Comparison of ENCODE assay signal across 22 cellular contexts in genomic region chr1:36752431-36752830, GRCh38.
"Had no signal": no experiment of that assay in that cellular context is flagged by ENCODE, and none has a peak within 500 bp of the region (broad histone marks: within the 10 kb centered on the region; RNA-seq: fewer than 3 reads in every experiment).

No MANE protein-coding gene starts in this region.

- H3K27ac ChIP-seq: brain microvascular endothelial cell, cardiac muscle cell had no signal

- ATAC-seq: activated T-helper 17 cell treated with anti-CD3 and anti-CD28 coated beads, Interleukin-2, amount 50 U/mL, for 72 hours had no signal

- FAIRE-seq: TTC549 had no signal

- DNase-seq: activated CD4-positive, alpha-beta memory T cell treated with anti-CD3 and anti-CD28 coated beads, Interleukin-2, amount 10 ng/mL, durations not matched to agents 7 days and 5 days; activated CD4-positive, alpha-beta T cell treated with anti-CD3 and anti-CD28 coated beads, Interleukin-2, amount 10 ng/mL, durations not matched to agents 7 days and 5 days; activated CD4-positive, CD25-positive, alpha-beta regulatory T cell; activated gamma-delta T cell treated with Interleukin-2 at 50 U/mL for 16 hours; activated naive CD4-positive, alpha-beta T cell treated with anti-CD3 and anti-CD28 coated beads, Interleukin-2, amount 10 ng/mL, durations not matched to agents 7 days and 5 days; activated naive CD8-positive, alpha-beta T cell treated with anti-CD3 and anti-CD28 coated beads for 36 hours; activated T-cell treated with anti-CD3 and anti-CD28 coated beads for 4 hours; activated T-cell treated with anti-CD3 and anti-CD28 coated beads, Interleukin-2, amount 50 U/mL, for 48 hours; brain microvascular endothelial cell; cerebellar nuclear complex; NCI-H1105 treated with DMSO at 0.1 percent for 48 hours; NCI-H1436 treated with DMSO at 0.1 percent for 48 hours; NCI-H187 treated with DMSO at 0.1 percent for 48 hours; NCI-H2081 treated with DMSO at 0.1 percent for 48 hours; NCI-H446; NCI-H524; SIG-M5; T-helper 2 cell; T1000 had no signal

- H3K4me3 ChIP-seq: cardiac muscle cell had no signal

- H3K36me3 ChIP-seq: brain microvascular endothelial cell, cardiac muscle cell had no signal

- H3K27me3 ChIP-seq: brain microvascular endothelial cell, cardiac muscle cell had no signal
